In the genomic region with DNA sequence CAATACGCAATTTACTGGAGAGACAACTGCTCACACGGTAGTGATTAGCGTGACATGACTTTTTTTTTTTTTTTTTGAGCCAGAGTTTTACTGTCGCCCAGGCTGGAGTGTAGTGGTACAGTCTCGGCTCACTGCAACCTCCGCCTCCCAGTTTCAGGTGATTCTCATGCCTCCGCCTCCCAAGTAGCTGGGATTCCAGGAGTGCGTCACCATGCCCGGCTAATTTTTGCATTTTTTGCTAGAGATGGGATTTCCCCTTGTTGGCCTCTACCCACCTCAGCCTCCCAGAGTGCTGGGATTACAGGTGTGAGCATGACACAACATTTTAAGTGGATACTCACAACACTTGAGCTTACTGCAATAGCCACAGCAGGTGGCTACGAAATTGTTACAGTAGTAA, we compare ENCODE assay signal across 8 cellular contexts.
"Had no signal": no experiment of that assay in that cellular context is flagged by ENCODE, and none has a peak within 500 bp of the region (broad histone marks: within the 10 kb centered on the region; RNA-seq: fewer than 3 reads in every experiment).

No MANE protein-coding gene starts in this region.

- H3K4me3 ChIP-seq: GM12878 had no signal

- ATAC-seq: GM12878 had no signal

- DNase-seq: GDM1, GF-D8 had no signal

- FAIRE-seq: G401.6, GM12878, GM12891, GM12892, GM18507, GM19239 had no signal
